ENCODE assay signal across 1 cellular context in the genomic region with DNA sequence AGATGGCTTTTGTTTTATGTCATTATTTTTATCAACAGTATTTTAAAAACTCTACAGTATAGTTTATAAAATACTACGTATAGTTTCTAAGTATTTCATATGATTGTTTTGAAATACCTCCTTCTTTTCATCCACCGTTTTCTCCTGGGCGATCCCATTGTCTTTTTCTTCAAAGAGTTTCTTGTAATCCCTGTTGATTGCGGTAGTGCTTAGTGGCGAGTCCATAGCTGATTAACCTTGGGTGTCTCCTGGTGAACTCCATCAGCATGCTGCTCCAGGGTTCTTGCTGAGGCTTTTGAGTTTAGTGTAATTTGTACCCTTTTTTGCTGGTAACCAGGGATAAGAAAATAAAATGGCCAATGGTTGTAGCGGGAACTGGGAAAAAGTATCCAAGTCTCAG.
TF ChIP-seq lines count a peak whose summit lies in the region.

No MANE protein-coding gene starts in this region.

TF ChIP-seq in H1, 55 proteins besides CTCF, POLR2A, EP300 and RAD21:
- TF ChIP-seq NRF1 (IDR thresholded peaks at IDR 0.05; ENCODE audit: low read depth, low read length) (no peak), SIRT6 (IDR thresholded peaks at IDR 0.05; ENCODE audit: low read length) (no peak), GTF2F1 (IDR thresholded peaks at IDR 0.05; ENCODE audit: borderline replicate concordance, low read depth, low read length) (no peak), NANOG (IDR thresholded peaks at IDR 0.05; ENCODE audit: insufficient read depth, low read depth, low read length, poor library complexity, severe bottlenecking) (peak; percentile 36)
- TF ChIP-seq, protein P1, sequence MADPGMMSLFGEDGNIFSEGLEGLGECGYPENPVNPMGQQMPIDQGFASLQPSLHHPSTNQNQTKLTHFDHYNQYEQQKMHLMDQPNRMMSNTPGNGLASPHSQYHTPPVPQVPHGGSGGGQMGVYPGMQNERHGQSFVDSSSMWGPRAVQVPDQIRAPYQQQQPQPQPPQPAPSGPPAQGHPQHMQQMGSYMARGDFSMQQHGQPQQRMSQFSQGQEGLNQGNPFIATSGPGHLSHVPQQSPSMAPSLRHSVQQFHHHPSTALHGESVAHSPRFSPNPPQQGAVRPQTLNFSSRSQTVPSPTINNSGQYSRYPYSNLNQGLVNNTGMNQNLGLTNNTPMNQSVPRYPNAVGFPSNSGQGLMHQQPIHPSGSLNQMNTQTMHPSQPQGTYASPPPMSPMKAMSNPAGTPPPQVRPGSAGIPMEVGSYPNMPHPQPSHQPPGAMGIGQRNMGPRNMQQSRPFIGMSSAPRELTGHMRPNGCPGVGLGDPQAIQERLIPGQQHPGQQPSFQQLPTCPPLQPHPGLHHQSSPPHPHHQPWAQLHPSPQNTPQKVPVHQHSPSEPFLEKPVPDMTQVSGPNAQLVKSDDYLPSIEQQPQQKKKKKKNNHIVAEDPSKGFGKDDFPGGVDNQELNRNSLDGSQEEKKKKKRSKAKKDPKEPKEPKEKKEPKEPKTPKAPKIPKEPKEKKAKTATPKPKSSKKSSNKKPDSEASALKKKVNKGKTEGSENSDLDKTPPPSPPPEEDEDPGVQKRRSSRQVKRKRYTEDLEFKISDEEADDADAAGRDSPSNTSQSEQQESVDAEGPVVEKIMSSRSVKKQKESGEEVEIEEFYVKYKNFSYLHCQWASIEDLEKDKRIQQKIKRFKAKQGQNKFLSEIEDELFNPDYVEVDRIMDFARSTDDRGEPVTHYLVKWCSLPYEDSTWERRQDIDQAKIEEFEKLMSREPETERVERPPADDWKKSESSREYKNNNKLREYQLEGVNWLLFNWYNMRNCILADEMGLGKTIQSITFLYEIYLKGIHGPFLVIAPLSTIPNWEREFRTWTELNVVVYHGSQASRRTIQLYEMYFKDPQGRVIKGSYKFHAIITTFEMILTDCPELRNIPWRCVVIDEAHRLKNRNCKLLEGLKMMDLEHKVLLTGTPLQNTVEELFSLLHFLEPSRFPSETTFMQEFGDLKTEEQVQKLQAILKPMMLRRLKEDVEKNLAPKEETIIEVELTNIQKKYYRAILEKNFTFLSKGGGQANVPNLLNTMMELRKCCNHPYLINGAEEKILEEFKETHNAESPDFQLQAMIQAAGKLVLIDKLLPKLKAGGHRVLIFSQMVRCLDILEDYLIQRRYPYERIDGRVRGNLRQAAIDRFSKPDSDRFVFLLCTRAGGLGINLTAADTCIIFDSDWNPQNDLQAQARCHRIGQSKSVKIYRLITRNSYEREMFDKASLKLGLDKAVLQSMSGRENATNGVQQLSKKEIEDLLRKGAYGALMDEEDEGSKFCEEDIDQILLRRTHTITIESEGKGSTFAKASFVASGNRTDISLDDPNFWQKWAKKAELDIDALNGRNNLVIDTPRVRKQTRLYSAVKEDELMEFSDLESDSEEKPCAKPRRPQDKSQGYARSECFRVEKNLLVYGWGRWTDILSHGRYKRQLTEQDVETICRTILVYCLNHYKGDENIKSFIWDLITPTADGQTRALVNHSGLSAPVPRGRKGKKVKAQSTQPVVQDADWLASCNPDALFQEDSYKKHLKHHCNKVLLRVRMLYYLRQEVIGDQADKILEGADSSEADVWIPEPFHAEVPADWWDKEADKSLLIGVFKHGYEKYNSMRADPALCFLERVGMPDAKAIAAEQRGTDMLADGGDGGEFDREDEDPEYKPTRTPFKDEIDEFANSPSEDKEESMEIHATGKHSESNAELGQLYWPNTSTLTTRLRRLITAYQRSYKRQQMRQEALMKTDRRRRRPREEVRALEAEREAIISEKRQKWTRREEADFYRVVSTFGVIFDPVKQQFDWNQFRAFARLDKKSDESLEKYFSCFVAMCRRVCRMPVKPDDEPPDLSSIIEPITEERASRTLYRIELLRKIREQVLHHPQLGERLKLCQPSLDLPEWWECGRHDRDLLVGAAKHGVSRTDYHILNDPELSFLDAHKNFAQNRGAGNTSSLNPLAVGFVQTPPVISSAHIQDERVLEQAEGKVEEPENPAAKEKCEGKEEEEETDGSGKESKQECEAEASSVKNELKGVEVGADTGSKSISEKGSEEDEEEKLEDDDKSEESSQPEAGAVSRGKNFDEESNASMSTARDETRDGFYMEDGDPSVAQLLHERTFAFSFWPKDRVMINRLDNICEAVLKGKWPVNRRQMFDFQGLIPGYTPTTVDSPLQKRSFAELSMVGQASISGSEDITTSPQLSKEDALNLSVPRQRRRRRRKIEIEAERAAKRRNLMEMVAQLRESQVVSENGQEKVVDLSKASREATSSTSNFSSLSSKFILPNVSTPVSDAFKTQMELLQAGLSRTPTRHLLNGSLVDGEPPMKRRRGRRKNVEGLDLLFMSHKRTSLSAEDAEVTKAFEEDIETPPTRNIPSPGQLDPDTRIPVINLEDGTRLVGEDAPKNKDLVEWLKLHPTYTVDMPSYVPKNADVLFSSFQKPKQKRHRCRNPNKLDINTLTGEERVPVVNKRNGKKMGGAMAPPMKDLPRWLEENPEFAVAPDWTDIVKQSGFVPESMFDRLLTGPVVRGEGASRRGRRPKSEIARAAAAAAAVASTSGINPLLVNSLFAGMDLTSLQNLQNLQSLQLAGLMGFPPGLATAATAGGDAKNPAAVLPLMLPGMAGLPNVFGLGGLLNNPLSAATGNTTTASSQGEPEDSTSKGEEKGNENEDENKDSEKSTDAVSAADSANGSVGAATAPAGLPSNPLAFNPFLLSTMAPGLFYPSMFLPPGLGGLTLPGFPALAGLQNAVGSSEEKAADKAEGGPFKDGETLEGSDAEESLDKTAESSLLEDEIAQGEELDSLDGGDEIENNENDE (IDR thresholded peaks at IDR 0.05; ENCODE audit: insufficient replicate concordance, low read length), result no peak
